In the genomic region with DNA sequence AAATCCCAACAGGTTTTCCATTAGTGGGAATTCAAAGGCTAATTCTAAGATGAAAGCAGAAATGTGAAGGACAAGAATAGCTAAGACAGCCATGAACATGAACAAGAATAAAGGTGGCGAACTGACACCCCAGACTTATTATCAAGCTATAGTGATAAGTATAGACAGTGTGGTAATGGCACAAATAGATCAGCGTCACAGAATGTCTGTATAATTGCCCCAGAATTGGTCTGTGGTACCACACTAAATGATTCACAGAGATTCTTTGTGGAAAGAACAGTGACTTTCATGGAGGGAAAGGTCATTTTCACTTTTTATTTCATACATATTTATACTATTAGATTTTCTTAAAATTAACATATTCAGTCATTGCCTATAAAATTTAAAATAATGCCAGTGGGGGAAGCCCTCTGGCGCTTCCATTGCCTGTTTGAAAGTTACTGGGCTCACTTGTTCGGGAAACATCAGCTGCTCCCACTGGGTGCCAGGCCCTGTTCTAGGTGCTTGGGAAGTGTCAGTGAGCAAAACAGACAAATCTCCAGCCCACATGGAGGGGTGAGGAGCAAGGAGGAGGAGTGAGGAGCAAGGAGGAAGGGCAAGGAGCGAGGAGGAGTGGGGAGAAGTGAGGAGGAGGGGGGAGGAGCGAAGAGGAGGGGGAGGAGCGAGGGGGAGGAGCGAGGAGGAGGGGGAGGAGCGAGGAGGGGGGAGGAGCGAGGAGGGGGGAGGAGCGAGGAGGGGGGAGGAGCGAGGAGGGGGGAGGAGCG, we compare ENCODE assay signal across 12 cellular contexts. TPM values are rescaled to one million over a fixed set of nuclear protein-coding genes. Genes with fewer than 3 reads are reported as not detected.
A peak's percentile ranks its signal among the peaks of the same experiment; 100 is the strongest.
DNase-seq lines count a peak whose midpoint lies in the region; ATAC-seq, FAIRE-seq and TF ChIP-seq lines count a peak whose summit lies in the region.
"Had no signal": no experiment of that assay in that cellular context is flagged by ENCODE, and none has a peak within 500 bp of the region (broad histone marks: within the 10 kb centered on the region; RNA-seq: fewer than 3 reads in every experiment).

No MANE protein-coding gene starts in this region.

- DNase-seq in GM19239 (ENCODE audit: insufficient read length, low spot score) (no peak), PC-3 (peak; percentile 12), trophoblast cell (peak; percentile 11 to 45), DMS153 (lab: John Stamatoyannopoulos, UW) (no peak), NCI-H446 treated with DMSO at 0.1 percent for 48 hours (lab: John Stamatoyannopoulos, UW) (no peak)

- no peaks in the 10 kb centered on the region for H3K27me3 Mint-ChIP-seq in activated naive CD4-positive, alpha-beta T cell treated with anti-CD3 and anti-CD28 coated beads, Interleukin-2, amount 50 U/mL, for 24 hours

- H4K8ac ChIP-seq in trophoblast cell (ENCODE audit: low read depth, low read length), result no peak overlapping the region

- no peak for TF ChIP-seq CTCF in PC-3 (conservative IDR thresholded peaks at IDR 0.05; ENCODE audit: low read depth, low read length)

- no peak overlapping the region for H3K4ac ChIP-seq in trophoblast cell (ENCODE audit: low read depth, low read length)

- H3K4me3 Mint-ChIP-seq in activated naive CD4-positive, alpha-beta T cell treated with anti-CD3 and anti-CD28 coated beads, Interleukin-2, amount 50 U/mL, for 24 hours, result peak overlapping the region; percentile 74

- H3K4me1 ChIP-seq in PC-3 (ENCODE audit: insufficient read depth, low read length), result peaks cover 4% of the 10 kb centered on the region
- H3K4me1 ChIP-seq in trophoblast cell (ENCODE audit: control insufficient read depth in 1 of 2, insufficient read depth in 2 of 2, low read length in 2 of 2), result peaks cover 0 to 2% of the 10 kb centered on the region in 2 experiments

- no CpG with 5 or more reads among the region's 13 CpGs for WGBS in trophoblast cell (ENCODE audit: extremely low coverage, insufficient coverage, insufficient read length)

- peak overlapping the region; percentile 98 for H3K27ac Mint-ChIP-seq in activated naive CD4-positive, alpha-beta T cell treated with anti-CD3 and anti-CD28 coated beads, Interleukin-2, amount 50 U/mL, for 24 hours

- CTCF ChIA-PET in PC-3 (lab: Charles Lee), result no interaction called here

- H4K12ac ChIP-seq in trophoblast cell (ENCODE audit: low read depth, low read length), result no peak overlapping the region

- no peaks in the 10 kb centered on the region for H3K27me3 ChIP-seq in PC-3 (ENCODE audit: low read length)
- H3K27me3 ChIP-seq in trophoblast cell (ENCODE audit: insufficient read depth, low read length), result no peaks in the 10 kb centered on the region

- H3K9ac ChIP-seq in PC-3 (ENCODE audit: low read length) (no peak overlapping the region), trophoblast cell (ENCODE audit: low read length) (no peak overlapping the region)

- no peak overlapping the region for H2BK120ac ChIP-seq in trophoblast cell (ENCODE audit: insufficient read depth, low read length, poor library complexity)

- no peak overlapping the region for H3K14ac ChIP-seq in trophoblast cell (ENCODE audit: low read length)

- intact Hi-C loops in PC-3 (cut with micrococcal nuclease), result no loop called here

- H3K18ac ChIP-seq in trophoblast cell (ENCODE audit: low read length), result no peak overlapping the region

- no peaks in the 10 kb centered on the region for H3K36me3 Mint-ChIP-seq in activated naive CD4-positive, alpha-beta T cell treated with anti-CD3 and anti-CD28 coated beads, Interleukin-2, amount 50 U/mL, for 24 hours

- H3K36me3 ChIP-seq in PC-3 (ENCODE audit: low read depth, low read length) (no peaks in the 10 kb centered on the region), trophoblast cell (ENCODE audit: control insufficient read depth in 1 of 2, insufficient read depth in 2 of 2, low read length in 2 of 2) (no peaks in the 10 kb centered on the region)

- H2BK12ac ChIP-seq in trophoblast cell (ENCODE audit: low read length), result no peak overlapping the region

- H2AK5ac ChIP-seq in trophoblast cell (ENCODE audit: low read length), result no peak overlapping the region

- H3K9me2 ChIP-seq in PC-3 (replicated peaks; ENCODE audit: low read length), result no peaks in the 10 kb centered on the region

- POLR2A ChIA-PET in PC-3 (lab: Charles Lee; ENCODE audit: unreplicated experiment), result interaction anchor here (0.6 kb wide), 1 partner anchor 60 kb away, joined by 3 read pairs; a partner anchor contains a TSS

- H3K27ac ChIP-seq in PC-3 (ENCODE audit: low read length) (no peak overlapping the region), trophoblast cell (ENCODE audit: low read depth, low read length) (no peak overlapping the region)

- H2AFZ ChIP-seq in PC-3 (ENCODE audit: low read length), result no peak overlapping the region; the same call in 1 of the 2 replicates
- no peak overlapping the region for H2AFZ ChIP-seq in trophoblast cell (ENCODE audit: insufficient read depth, low read length, poor library complexity)

- H3K79me1 ChIP-seq in trophoblast cell (ENCODE audit: low read length), result peaks cover 2% of the 10 kb centered on the region

- no peaks in the 10 kb centered on the region for H4K20me1 ChIP-seq in PC-3 (ENCODE audit: low read length)

- H3K23ac ChIP-seq in trophoblast cell (ENCODE audit: low read length), result no peak overlapping the region

- peak; percentile 69 for FAIRE-seq in GM19239 (lab: Jason Lieb, UNC)
- FAIRE-seq: H54 had no signal

- H3K79me2 ChIP-seq in PC-3 (ENCODE audit: low read length) (no peaks in the 10 kb centered on the region), trophoblast cell (ENCODE audit: control insufficient read depth, insufficient read depth, low read length, poor library complexity) (no peaks in the 10 kb centered on the region)

- ATAC-seq in PC-3 (no peak; the same call in 1 of the 2 replicates), GM21423 (IDR thresholded peaks at IDR 0.05; ENCODE audit: unreplicated experiment) (no peak)

- no peaks in the 10 kb centered on the region for H3K9me3 Mint-ChIP-seq in activated naive CD4-positive, alpha-beta T cell treated with anti-CD3 and anti-CD28 coated beads, Interleukin-2, amount 50 U/mL, for 24 hours

- H3K9me3 ChIP-seq in PC-3 (ENCODE audit: low read length) (no peaks in the 10 kb centered on the region), trophoblast cell (ENCODE audit: insufficient read depth, low read depth, low read length) (peaks cover 2% of the 10 kb centered on the region)

- no peak overlapping the region for H3K4me2 ChIP-seq in PC-3 (ENCODE audit: low read length)
- no peak overlapping the region for H3K4me2 ChIP-seq in trophoblast cell (ENCODE audit: low read length)

- no peak overlapping the region for H2BK5ac ChIP-seq in trophoblast cell (ENCODE audit: low read depth, low read length, poor library complexity)

- no TSS peak for BruUV-seq in PC-3 (replicated peaks; lab: Mats Ljungman, UMichigan)

- H3F3A ChIP-seq in PC-3 (ENCODE audit: low read length, unreplicated experiment), result no peaks in the 10 kb centered on the region

- peaks cover 44% of the 10 kb centered on the region for H3K4me1 Mint-ChIP-seq in activated naive CD4-positive, alpha-beta T cell treated with anti-CD3 and anti-CD28 coated beads, Interleukin-2, amount 50 U/mL, for 24 hours

- no peak overlapping the region for H4K91ac ChIP-seq in trophoblast cell (ENCODE audit: low read depth, low read length)

- H3K4me3 ChIP-seq in PC-3 (ENCODE audit: low read length) (no peak overlapping the region), trophoblast cell (ENCODE audit: low read depth, low read length) (no peak overlapping the region)

RNA-seq across cellular contexts. Expression of a gene that starts 11.3 kb away (rescaled TPM):
- not detected in 2 replicates for total RNA-seq in PC-3 (2014; rRNA removed)
- not detected in 2 replicates for polyA plus RNA-seq in trophoblast cell (2013)
- total RNA-seq: dermis microvascular lymphatic vessel endothelial cell, HT1080, pulmonary artery endothelial cell had no signal

RNA-seq across cellular contexts. Expression of a gene that starts 22.1 kb away (rescaled TPM):
- 10.6 and 12.4 TPM in 2 replicates for total RNA-seq in PC-3 (2014; rRNA removed)
- 35.5 and 36.9 TPM in 2 replicates for polyA plus RNA-seq in trophoblast cell (2013)

RNA-seq across cellular contexts. Expression of a gene that starts 30.1 kb away (rescaled TPM):
- total RNA-seq in PC-3 (2014; rRNA removed), result 226 and 255 TPM in 2 replicates
- 94.6 and 95.0 TPM in 2 replicates for polyA plus RNA-seq in trophoblast cell (2013)

RNA-seq across cellular contexts. Expression of a gene that starts 30.7 kb away (rescaled TPM):
- 13.8 and 23.8 TPM in 2 replicates for total RNA-seq in PC-3 (2014; rRNA removed)
- polyA plus RNA-seq in trophoblast cell (2013), result 10.8 and 11.5 TPM in 2 replicates

RNA-seq across cellular contexts. Expression of a gene that starts 32.5 kb away (rescaled TPM):
- total RNA-seq in PC-3 (2014; rRNA removed), result not detected in 2 replicates
- not detected in 2 replicates for polyA plus RNA-seq in trophoblast cell (2013)
- total RNA-seq: activated CD8-positive, alpha-beta memory T cell treated with anti-CD3 and anti-CD28 coated beads for 36 hours; dermis microvascular lymphatic vessel endothelial cell; HT1080; pulmonary artery endothelial cell had no signal

Comparison
In these comparisons a context has a peak if more than half of its experiments do, and no peak if none do; other contexts are left out.
1. DNase-seq: peak in PC-3 (single experiment) and trophoblast cell (2 of 2); none in GM19239 (single experiment), DMS153 (single experiment) and NCI-H446 treated with DMSO at 0.1 percent for 48 hours (single experiment).